ENCODE assay signal across 24 cellular contexts in genomic region chr13:94798738-94799137, GRCh38.
"Had no signal": no experiment of that assay in that cellular context is flagged by ENCODE, and none has a peak within 500 bp of the region (broad histone marks: within the 10 kb centered on the region; RNA-seq: fewer than 3 reads in every experiment).

No MANE protein-coding gene starts in this region.

- H3K4me2 ChIP-seq: SK-N-SH had no signal

- H3K27me3 ChIP-seq: MG63, SJSA1 had no signal

- H3K9me2 ChIP-seq: SK-N-SH had no signal

- H3K9ac ChIP-seq: SK-N-SH had no signal

- ATAC-seq: activated CD8-positive, alpha-beta T cell treated with anti-CD3 and anti-CD28 coated beads for 36 hours; activated T-cell treated with anti-CD3 and anti-CD28 coated beads, Interleukin-2, amount 50 U/mL, for 72 hours; activated T-helper 17 cell treated with anti-CD3 and anti-CD28 coated beads, Interleukin-2, amount 50 U/mL, for 72 hours; Panc1 had no signal

- H3K36me3 ChIP-seq: MG63, SJSA1 had no signal

- DNase-seq: activated CD4-positive, alpha-beta T cell treated with anti-CD3 and anti-CD28 coated beads, Interleukin-2, amount 10 ng/mL, durations not matched to agents 24 days and 14 days; activated CD4-positive, alpha-beta T cell treated with anti-CD3 and anti-CD28 coated beads, Interleukin-2, amount 50 U/mL, for 4 hours; activated CD8-positive, alpha-beta T cell treated with anti-CD3 and anti-CD28 coated beads for 36 hours; activated effector memory CD4-positive, alpha-beta T cell treated with anti-CD3 and anti-CD28 coated beads, Interleukin-2, amount 50 U/mL, for 16 hours; activated naive CD4-positive, alpha-beta T cell treated with Interleukin-2 at 50 U/mL for 16 hours; activated naive CD8-positive, alpha-beta T cell treated with anti-CD3 and anti-CD28 coated beads, Interleukin-2, amount 10 ng/mL, durations not matched to agents 7 days and 5 days; activated T-cell treated with anti-CD3 and anti-CD28 coated beads, Interleukin-2, amount 50 U/mL, for 1 hour; activated T-cell treated with anti-CD3 and anti-CD28 coated beads, Interleukin-2, amount 50 U/mL, for 72 hours; caudate nucleus; cerebellar nuclear complex; Kasumi-1; MG63; MV-4-11; NCI-H1092; NCI-H1436 treated with DMSO at 0.1 percent for 48 hours; NCI-H1694 treated with DMSO at 0.1 percent for 48 hours; NCI-H2029; NCI-H345; NCI-H524 treated with DMSO at 0.1 percent for 48 hours; SHP77 treated with DMSO at 0.1 percent for 48 hours; SK-N-SH had no signal

- H3K27ac ChIP-seq: SJSA1 had no signal

- H3K4me3 ChIP-seq: MG63, SJSA1 had no signal

- H3K4me1 ChIP-seq: SJSA1 had no signal

- H3K9me3 ChIP-seq: MG63, SJSA1, SK-N-SH had no signal
